ENCODE assay signal across 8 cellular contexts in the genomic region with DNA sequence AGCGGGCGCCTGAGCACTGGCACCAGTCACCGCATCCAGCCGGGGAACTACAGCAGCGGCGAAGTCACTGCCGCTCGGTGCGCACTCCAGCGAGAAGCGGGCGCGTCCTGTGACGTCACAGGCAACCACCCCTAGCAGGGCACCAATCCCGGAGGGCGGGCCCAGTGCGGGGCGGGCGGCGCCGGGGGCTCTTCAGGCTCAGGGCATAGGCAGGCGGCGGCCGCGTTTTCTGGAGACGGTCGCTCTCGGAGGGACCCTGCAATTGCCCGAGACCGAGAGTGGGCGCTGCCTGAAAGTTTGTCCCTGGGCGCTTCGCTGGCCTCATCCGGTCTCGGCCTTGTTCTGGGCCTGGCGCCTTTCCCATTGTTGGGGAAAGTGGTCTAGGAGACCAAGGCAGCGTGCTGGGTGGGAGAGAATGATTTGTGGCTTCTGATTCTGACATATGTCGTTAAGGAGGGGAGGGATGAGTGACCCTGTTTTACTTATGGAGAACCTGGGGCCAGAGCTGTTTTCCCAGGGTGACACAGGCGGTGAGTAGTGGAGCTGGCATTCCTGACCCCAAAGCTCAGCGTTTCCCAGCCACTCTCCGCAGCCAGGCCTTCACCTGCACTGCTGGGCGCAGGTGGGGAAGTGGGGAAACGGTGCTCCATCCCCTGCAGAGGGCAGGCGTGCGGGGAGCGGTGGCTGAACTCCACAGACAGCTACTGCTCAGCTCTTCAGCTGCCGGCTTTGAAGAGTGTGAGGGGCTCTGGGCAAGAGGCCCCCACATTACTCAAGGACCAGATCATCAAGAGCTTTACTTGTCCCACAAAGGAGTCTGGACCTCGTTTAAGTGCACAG. TPM values are rescaled to one million over a fixed set of nuclear protein-coding genes. Genes with fewer than 3 reads are reported as not detected.
DNase-seq lines count a peak whose midpoint lies in the region; ATAC-seq, FAIRE-seq and TF ChIP-seq lines count a peak whose summit lies in the region.
"Not testable (repeated sequence)": the region's sequence is repeated elsewhere in the genome, so short reads cannot be mapped to it uniquely, and the experiment has no call there.

A gene with protein sequence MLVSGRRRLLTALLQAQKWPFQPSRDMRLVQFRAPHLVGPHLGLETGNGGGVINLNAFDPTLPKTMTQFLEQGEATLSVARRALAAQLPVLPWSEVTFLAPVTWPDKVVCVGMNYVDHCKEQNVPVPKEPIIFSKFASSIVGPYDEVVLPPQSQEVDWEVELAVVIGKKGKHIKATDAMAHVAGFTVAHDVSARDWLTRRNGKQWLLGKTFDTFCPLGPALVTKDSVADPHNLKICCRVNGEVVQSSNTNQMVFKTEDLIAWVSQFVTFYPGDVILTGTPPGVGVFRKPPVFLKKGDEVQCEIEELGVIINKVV (minus strand): TSS at position 111 of the 840 bp plus-strand sequence. CDS start 3,176 bp downstream, outside the sequence.

- TF ChIP-seq POLR2A in upper lobe of left lung (IDR thresholded peaks at IDR 0.05): not testable (repeated sequence)

- not testable (repeated sequence) for TF ChIP-seq CTCF in ascending aorta (IDR thresholded peaks at IDR 0.05); upper lobe of left lung (IDR thresholded peaks at IDR 0.05)

- WGBS in right cardiac atrium: 2% methylated on average over 39 of the region's 48 CpGs
- WGBS in upper lobe of left lung, 2 donors: 4 to 7% methylated on average over 5 of the region's 48 CpGs

- FAIRE-seq in GM18507 (lab: Jason Lieb, UNC): peak; percentile 60

- not testable (repeated sequence) for TF ChIP-seq EP300 in upper lobe of left lung (IDR thresholded peaks at IDR 0.05)

- H3K27ac ChIP-seq in ascending aorta (peak within 1 kb of the TSS; percentile 68 to 73), right cardiac atrium (ENCODE audit: low read length) (peak within 1 kb of the TSS; percentile 35), upper lobe of left lung (peak within 1 kb of the TSS; percentile 30 to 72 (median 56))

- H3K4me1 ChIP-seq in ascending aorta; right cardiac atrium (ENCODE audit: control insufficient read depth, insufficient read depth, low read length); upper lobe of left lung: not testable (repeated sequence)

- not testable (repeated sequence) for H3K27me3 ChIP-seq in ascending aorta; right cardiac atrium (ENCODE audit: control insufficient read depth, insufficient read depth); upper lobe of left lung

- intact Hi-C loops in ascending aorta (cut with DNase I): loop anchor here (10.0 kb wide), 1 partner anchor 230 kb away; no protein-coding TSS in a partner anchor
- intact Hi-C loops in right cardiac atrium (cut with DNase I): not testable (repeated sequence)

- not testable (repeated sequence) for H3K9me3 ChIP-seq in ascending aorta; right cardiac atrium (ENCODE audit: control insufficient read depth, low read length); upper lobe of left lung

- DNase-seq in GM18507 (ENCODE audit: extremely low spot score, insufficient read length, low read depth): not testable (repeated sequence)
- DNase-seq in NCI-H1930 (lab: John Stamatoyannopoulos, UW): peak; percentile 34 to 71
- DNase-seq in UCSD-AML1 (lab: John Stamatoyannopoulos, UW; ENCODE audit: unreplicated experiment): peak; percentile 77
- peak in 1 of 2 donors; percentile 86 for DNase-seq in ascending aorta (ENCODE audit: low spot score in 2 of 2)
- peak; percentile 90 to 95 (median 93) for DNase-seq in right cardiac atrium
- DNase-seq in retina: peak; percentile 75
- peak; percentile 93 for DNase-seq in upper lobe of left lung

- ATAC-seq in HG02973 (IDR thresholded peaks at IDR 0.05; ENCODE audit: unreplicated experiment) (peak; percentile 69), right cardiac atrium (peak; percentile 96), upper lobe of left lung (ENCODE audit: low FRiP score in 2 of 2) (peak; percentile 90 to 96)

- not testable (repeated sequence) for H3K36me3 ChIP-seq in ascending aorta, upper lobe of left lung

- peak within 1 kb of the TSS; percentile 50 to 58 for H3K4me3 ChIP-seq in ascending aorta
- H3K4me3 ChIP-seq in right cardiac atrium (ENCODE audit: low read length): peak within 1 kb of the TSS; percentile 39
- peak within 1 kb of the TSS in 3 of 4 donors; percentile 34 to 49 (median 48) for H3K4me3 ChIP-seq in upper lobe of left lung

RNA-seq across cellular contexts. Expression of the gene that starts here (rescaled TPM):
- total RNA-seq in ascending aorta: 18.5 TPM
- total RNA-seq in right cardiac atrium: 10 to 100 TPM; 18.4 to 37.0 (median 31.6) TPM
- 21.0 TPM for polyA plus RNA-seq in right cardiac atrium
- total RNA-seq in upper lobe of left lung: 10 to 100 TPM in 2 of 6 donors, 1 to 10 TPM in 4; 4.1 to 16.9 (median 8.9) TPM
